In the genomic region with DNA sequence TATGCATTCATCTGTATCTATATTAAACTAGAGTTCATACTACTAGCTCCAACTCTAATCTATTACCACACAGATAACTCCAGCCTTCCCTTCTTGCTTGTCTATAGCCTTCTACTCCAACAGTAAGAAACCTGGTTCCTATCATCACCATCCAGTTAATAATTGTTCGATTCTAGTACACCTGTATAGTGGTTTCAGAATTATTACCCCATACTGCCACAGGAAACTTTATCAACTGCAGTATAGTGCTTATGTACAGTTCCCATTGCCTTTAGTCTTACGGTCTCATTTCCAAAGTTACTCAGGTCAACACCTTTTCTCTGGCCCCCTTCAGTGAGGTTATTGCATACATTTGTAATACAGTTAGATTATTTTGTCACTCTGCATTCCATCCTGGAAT, we compare ENCODE assay signal across 22 cellular contexts.
"Had no signal": no experiment of that assay in that cellular context is flagged by ENCODE, and none has a peak within 500 bp of the region (broad histone marks: within the 10 kb centered on the region; RNA-seq: fewer than 3 reads in every experiment).

No MANE protein-coding gene starts in this region.

- H3K27ac Mint-ChIP-seq: activated CD8-positive, alpha-beta memory T cell treated with anti-CD3 and anti-CD28 coated beads, Interleukin-2, amount 10 ng/mL, durations not matched to agents 7 days and 5 days; activated CD8-positive, alpha-beta T cell treated with anti-CD3 and anti-CD28 coated beads, Interleukin-2, amount 10 ng/mL, durations not matched to agents 7 days and 5 days; activated naive CD8-positive, alpha-beta T cell treated with anti-CD3 and anti-CD28 coated beads, Interleukin-2, amount 10 ng/mL, durations not matched to agents 7 days and 5 days; nephron; stimulated activated memory B cell treated with anti-CD40 and anti-IgM and Interleukin-4, amounts not matched to agents 10 μg/mL and 1 μg/mL and 100 μg/mL, for 72 hours had no signal

- DNase-seq: activated CD4-positive, alpha-beta T cell treated with anti-CD3 and anti-CD28 coated beads for 1 hour; activated CD8-positive, alpha-beta memory T cell treated with anti-CD3 and anti-CD28 coated beads, Interleukin-2, amount 10 ng/mL, durations not matched to agents 7 days and 5 days; activated CD8-positive, alpha-beta T cell treated with anti-CD3 and anti-CD28 coated beads, Interleukin-2, amount 10 ng/mL, durations not matched to agents 7 days and 5 days; activated naive CD8-positive, alpha-beta T cell treated with anti-CD3 and anti-CD28 coated beads, Interleukin-2, amount 10 ng/mL, durations not matched to agents 7 days and 5 days; amniotic stem cell; brain microvascular endothelial cell; islet precursor cell; left ventricle myocardium inferior; retina; sigmoid colon; stimulated activated CD4-positive, alpha-beta T cell treated with anti-CD3 and anti-CD28 coated beads, Interleukin-1b, Interleukin-23, amount 100 ng/mL, for 48 hours; stimulated activated CD4-positive, alpha-beta T cell treated with anti-CD3 and anti-CD28 coated beads, Interleukin-4, amount 100 ng/mL, for 4 hours; stimulated activated CD8-positive, alpha-beta memory T cell treated with anti-CD3 and anti-CD28 coated beads, Interleukin-4, amount 100 ng/mL, for 48 hours; stimulated activated naive CD8-positive, alpha-beta T cell treated with anti-CD3 and anti-CD28 coated beads, Interleukin-15, amount 100 ng/mL, for 72 hours; substantia nigra; T-helper 2 cell; upper lobe of left lung had no signal

- ATAC-seq: activated CD8-positive, alpha-beta memory T cell treated with anti-CD3 and anti-CD28 coated beads, Interleukin-2, amount 10 ng/mL, durations not matched to agents 7 days and 5 days; activated CD8-positive, alpha-beta T cell treated with anti-CD3 and anti-CD28 coated beads, Interleukin-2, amount 10 ng/mL, durations not matched to agents 7 days and 5 days; gastroesophageal sphincter; stimulated activated memory B cell treated with anti-CD40 and anti-IgM and Interleukin-4, amounts not matched to agents 10 μg/mL and 1 μg/mL and 100 μg/mL, for 72 hours; stimulated activated naive CD8-positive, alpha-beta T cell treated with anti-CD3 and anti-CD28 coated beads, Interleukin-15, amount 100 ng/mL, for 72 hours had no signal

- H3K27me3 Mint-ChIP-seq: activated CD8-positive, alpha-beta memory T cell treated with anti-CD3 and anti-CD28 coated beads, Interleukin-2, amount 10 ng/mL, durations not matched to agents 7 days and 5 days; activated naive CD8-positive, alpha-beta T cell treated with anti-CD3 and anti-CD28 coated beads, Interleukin-2, amount 10 ng/mL, durations not matched to agents 7 days and 5 days; stimulated activated memory B cell treated with anti-CD40 and anti-IgM and Interleukin-4, amounts not matched to agents 10 μg/mL and 1 μg/mL and 100 μg/mL, for 72 hours; stimulated activated naive CD8-positive, alpha-beta T cell treated with anti-CD3 and anti-CD28 coated beads, Interleukin-15, amount 100 ng/mL, for 72 hours had no signal

- H3K4me1 Mint-ChIP-seq: nephron had no signal

- FAIRE-seq: astrocyte, endothelial cell of umbilical vein had no signal

- H3K4me3 Mint-ChIP-seq: activated CD8-positive, alpha-beta memory T cell treated with anti-CD3 and anti-CD28 coated beads, Interleukin-2, amount 10 ng/mL, durations not matched to agents 7 days and 5 days; activated CD8-positive, alpha-beta T cell treated with anti-CD3 and anti-CD28 coated beads, Interleukin-2, amount 10 ng/mL, durations not matched to agents 7 days and 5 days; activated naive CD8-positive, alpha-beta T cell treated with anti-CD3 and anti-CD28 coated beads, Interleukin-2, amount 10 ng/mL, durations not matched to agents 7 days and 5 days; nephron; stimulated activated memory B cell treated with anti-CD40 and anti-IgM and Interleukin-4, amounts not matched to agents 10 μg/mL and 1 μg/mL and 100 μg/mL, for 72 hours; stimulated activated naive CD8-positive, alpha-beta T cell treated with anti-CD3 and anti-CD28 coated beads, Interleukin-15, amount 100 ng/mL, for 72 hours had no signal
